ENCODE assay signal across 8 cellular contexts in genomic region chr16:88681084-88681680, GRCh38. TPM values are rescaled to one million over a fixed set of nuclear protein-coding genes. Genes with fewer than 3 reads are reported as not detected.
DNase-seq lines count a peak whose midpoint lies in the region; ATAC-seq, FAIRE-seq and TF ChIP-seq lines count a peak whose summit lies in the region.

No MANE protein-coding gene starts in this region.

- H3K9me1 ChIP-seq in endothelial cell of umbilical vein (replicated peaks; ENCODE audit: control insufficient read depth, extremely low read depth, insufficient read depth, low read length) = no peaks in the 10 kb centered on the region

- peak in 7 of 10 experiments; percentile 32 to 56 (median 43) for DNase-seq in CD4-positive, alpha-beta T cell
- DNase-seq in GM23338 (ENCODE audit: low spot score) (peak; percentile 76), UCSD-AML1 (lab: John Stamatoyannopoulos, UW; ENCODE audit: unreplicated experiment) (peak; percentile 39), endothelial cell of umbilical vein (ENCODE audit: low read depth, low spot score) (no peak), NCI-H1105 treated with DMSO at 0.1 percent for 48 hours (lab: John Stamatoyannopoulos, UW) (no peak)
- no peak for DNase-seq in stimulated activated naive B cell treated with anti-CD40 and anti-IgM and Interleukin-4, amounts not matched to agents 10 μg/mL and 1 μg/mL and 100 μg/mL, for 72 hours

- H2AFZ ChIP-seq in GM23338 (no peak overlapping the region), endothelial cell of umbilical vein (ENCODE audit: low read depth, low read length) (no peak overlapping the region)

- no peaks in the 10 kb centered on the region for H3K9me3 ChIP-seq in CD4-positive, alpha-beta T cell (ENCODE audit: control insufficient read depth, low read length)
- H3K9me3 ChIP-seq in endothelial cell of umbilical vein (replicated peaks; ENCODE audit: control insufficient read depth, insufficient read depth, low read length) = no peaks in the 10 kb centered on the region

- no peak for FAIRE-seq in endothelial cell of umbilical vein (lab: Jason Lieb, UNC)

- CTCF ChIA-PET in CD4-positive, alpha-beta T cell (lab: Charles Lee) = interaction anchor here (1.3 to 2.0 kb wide), 4 partner anchors 18 to 69 kb away, joined by 3 to 9 read pairs (median 4); partner anchors contain the start of gene MVD
- CTCF ChIA-PET in endothelial cell of umbilical vein (lab: Charles Lee) = no interaction called here

- H3K4me2 ChIP-seq in GM23338 = no peak overlapping the region
- H3K4me2 ChIP-seq in endothelial cell of umbilical vein (ENCODE audit: insufficient read depth, low read length) = no peak overlapping the region

- no peaks in the 10 kb centered on the region; the same call in 1 of the 2 replicates for H3K36me3 ChIP-seq in GM23338 (ENCODE audit: insufficient read depth)
- H3K36me3 ChIP-seq in endothelial cell of umbilical vein (ENCODE audit: control insufficient read depth in 2 of 2, extremely low read depth in 1 of 2, insufficient read depth in 2 of 2, low read length in 2 of 2) = no peaks in the 10 kb centered on the region

- intact Hi-C loops in CD4-positive, alpha-beta T cell (cut with DNase I, micrococcal nuclease) = loop anchor here (1.0 to 5.0 kb wide), 3 partner anchors 24 to 101 kb away; partner anchors contain the start of gene IL17C (in 1 of the 2)
- intact Hi-C loops in endothelial cell of umbilical vein (cut with micrococcal nuclease) = no loop called here

- H3K27ac ChIP-seq in CD4-positive, alpha-beta T cell (ENCODE audit: low read depth, low read length) = peak overlapping the region; percentile 57
- H3K27ac ChIP-seq in GM23338 (ENCODE audit: low read depth) (no peak overlapping the region), endothelial cell of umbilical vein (ENCODE audit: insufficient read depth, low read depth, low read length) (no peak overlapping the region)

- H3K4me1 ChIP-seq in GM23338 (ENCODE audit: insufficient read depth) (peaks cover 9% of the 10 kb centered on the region), endothelial cell of umbilical vein (ENCODE audit: control insufficient read depth, extremely low read depth, insufficient read depth, low read length) (peaks cover 3% of the 10 kb centered on the region)

- no peaks in the 10 kb centered on the region for H3K27me3 Mint-ChIP-seq in CD4-positive, alpha-beta T cell
- peaks cover 21% of the 10 kb centered on the region for H3K27me3 Mint-ChIP-seq in GM23338 (ENCODE audit: insufficient read depth, low read depth, poor library complexity)
- H3K27me3 Mint-ChIP-seq in stimulated activated naive B cell treated with anti-CD40 and anti-IgM and Interleukin-4, amounts not matched to agents 10 μg/mL and 1 μg/mL and 100 μg/mL, for 72 hours = no peaks in the 10 kb centered on the region

- H3K79me2 ChIP-seq in GM23338 (replicated peaks; ENCODE audit: insufficient read depth) = peaks cover 4% of the 10 kb centered on the region
- H3K79me2 ChIP-seq in endothelial cell of umbilical vein (ENCODE audit: control insufficient read depth, insufficient read depth, low read length) = no peaks in the 10 kb centered on the region

- H3K36me3 Mint-ChIP-seq in CD4-positive, alpha-beta T cell (ENCODE audit: low read depth) = peaks cover 33% of the 10 kb centered on the region
- peaks cover 3% of the 10 kb centered on the region; the same call in 2 of the 3 replicates for H3K36me3 Mint-ChIP-seq in GM23338 (ENCODE audit: low read depth)
- peaks cover 0 to 13% of the 10 kb centered on the region in 2 donors for H3K36me3 Mint-ChIP-seq in stimulated activated naive B cell treated with anti-CD40 and anti-IgM and Interleukin-4, amounts not matched to agents 10 μg/mL and 1 μg/mL and 100 μg/mL, for 72 hours

- H3K4me1 Mint-ChIP-seq in CD4-positive, alpha-beta T cell (ENCODE audit: low read depth) = peaks cover 40% of the 10 kb centered on the region
- peaks cover 7% of the 10 kb centered on the region for H3K4me1 Mint-ChIP-seq in GM23338
- peaks cover 23 to 52% of the 10 kb centered on the region in 2 donors for H3K4me1 Mint-ChIP-seq in stimulated activated naive B cell treated with anti-CD40 and anti-IgM and Interleukin-4, amounts not matched to agents 10 μg/mL and 1 μg/mL and 100 μg/mL, for 72 hours

- no peak for TF ChIP-seq POLR2A in endothelial cell of umbilical vein (IDR thresholded peaks at IDR 0.05; ENCODE audit: low read depth, low read length)

- H3K9me3 Mint-ChIP-seq in CD4-positive, alpha-beta T cell = no peaks in the 10 kb centered on the region
- H3K9me3 Mint-ChIP-seq in GM23338 = no peaks in the 10 kb centered on the region
- no peaks in the 10 kb centered on the region for H3K9me3 Mint-ChIP-seq in stimulated activated naive B cell treated with anti-CD40 and anti-IgM and Interleukin-4, amounts not matched to agents 10 μg/mL and 1 μg/mL and 100 μg/mL, for 72 hours

- dilution Hi-C loops in endothelial cell of umbilical vein (cut with MboI; ENCODE audit: extremely low pct_ligation_motif_present, low sequenced_read_pairs) = no loop called here

- H3F3A ChIP-seq in GM23338 (replicated peaks; ENCODE audit: low read depth) = no peaks in the 10 kb centered on the region; the same call in 1 of the 2 replicates

- peak overlapping the region; percentile 81 for H3K4me3 Mint-ChIP-seq in CD4-positive, alpha-beta T cell
- no peak overlapping the region for H3K4me3 Mint-ChIP-seq in GM23338
- H3K4me3 Mint-ChIP-seq in stimulated activated naive B cell treated with anti-CD40 and anti-IgM and Interleukin-4, amounts not matched to agents 10 μg/mL and 1 μg/mL and 100 μg/mL, for 72 hours = peak overlapping the region; percentile 62 to 80

- 0 out of 2 replicates have a peak, but pooled peaks cover 5% of the 10 kb centered on the region for H4K20me1 ChIP-seq in GM23338 (replicated peaks; ENCODE audit: insufficient read depth)
- H4K20me1 ChIP-seq in endothelial cell of umbilical vein (replicated peaks; ENCODE audit: control insufficient read depth, extremely low read depth, insufficient read depth, low read length) = no peaks in the 10 kb centered on the region

- H3K9ac ChIP-seq in endothelial cell of umbilical vein (replicated peaks; ENCODE audit: extremely low read depth, insufficient read depth, low read length) = no peak overlapping the region

- BruUV-seq in endothelial cell of umbilical vein (replicated peaks; lab: Mats Ljungman, UMichigan) = no TSS peak

- peak overlapping the region; percentile 95 for H3K27ac Mint-ChIP-seq in CD4-positive, alpha-beta T cell
- H3K27ac Mint-ChIP-seq in GM23338 = 0 out of 2 replicates have a peak overlapping the region, but pooled peaks have one; percentile 70
- H3K27ac Mint-ChIP-seq in stimulated activated naive B cell treated with anti-CD40 and anti-IgM and Interleukin-4, amounts not matched to agents 10 μg/mL and 1 μg/mL and 100 μg/mL, for 72 hours = peak overlapping the region; percentile 99

- POLR2A ChIA-PET in CD4-positive, alpha-beta T cell (lab: Charles Lee) = interaction anchor here (1.0 to 3.4 kb wide), 5 partner anchors 8 to 24 kb away, joined by 3 to 38 read pairs (median 5); partner anchors contain the start of gene MVD
- POLR2A ChIA-PET in endothelial cell of umbilical vein (lab: Charles Lee) = no interaction called here

- no peak overlapping the region for H3K4me3 ChIP-seq in GM23338
- no peak overlapping the region for H3K4me3 ChIP-seq in endothelial cell of umbilical vein (replicated peaks in 1 of 3; ENCODE audit: insufficient read depth in 1 of 3, low read depth in 1 of 3, low read length in 3 of 3)

- H3K27me3 ChIP-seq in CD4-positive, alpha-beta T cell (ENCODE audit: control insufficient read depth, insufficient read depth, low read length) = no peaks in the 10 kb centered on the region
- H3K27me3 ChIP-seq in GM23338 (ENCODE audit: insufficient read depth) = no peaks in the 10 kb centered on the region
- no peaks in the 10 kb centered on the region for H3K27me3 ChIP-seq in endothelial cell of umbilical vein (ENCODE audit: control insufficient read depth in 2 of 2, insufficient read depth in 2 of 2, low read length in 2 of 2)

- no peaks in the 10 kb centered on the region for H3K9me2 ChIP-seq in GM23338 (ENCODE audit: insufficient read depth)

- ATAC-seq in CD4-positive, alpha-beta T cell (ENCODE audit: poor library complexity) = peak; percentile 21
- ATAC-seq in GM23338 (peak; percentile 52), GM18868 (IDR thresholded peaks at IDR 0.05; ENCODE audit: unreplicated experiment) (no peak), GM19035 (IDR thresholded peaks at IDR 0.05; ENCODE audit: unreplicated experiment) (no peak)
- ATAC-seq in stimulated activated naive B cell treated with anti-CD40 and anti-IgM and Interleukin-4, amounts not matched to agents 10 μg/mL and 1 μg/mL and 100 μg/mL, for 72 hours (replicated peaks) = peak; percentile 25 to 40

- peak; percentile 47 for TF ChIP-seq CTCF in CD4-positive, alpha-beta T cell (IDR thresholded peaks at IDR 0.05)
- TF ChIP-seq CTCF in GM23338 (conservative IDR thresholded peaks at IDR 0.05; ENCODE audit: low read depth in 2 of 2) (peak; percentile 64 to 84), endothelial cell of umbilical vein (IDR thresholded peaks at IDR 0.05; ENCODE audit: extremely low read depth in 1 of 2, insufficient read depth in 1 of 2, low read depth in 1 of 2, low read length in 2 of 2) (peak; percentile 12 to 44)

RNA-seq across cellular contexts. Expression of gene SNAI3, which starts 5.1 kb away (rescaled TPM):
- 1 to 10 TPM; 3.0 to 3.5 TPM for total RNA-seq in CD4-positive, alpha-beta T cell
- 19.2 and 19.4 TPM in 2 replicates for total RNA-seq in GM23338 (2014; rRNA removed; shearing (Covaris generic))
- polyA plus RNA-seq in GM23338 (2016; fragmentation: Nextera tagmentation; extraction: Ambion mirVana) (10.0 and 10.3 TPM in 2 replicates), endothelial cell of umbilical vein (0.30 and 0.38 TPM in 2 replicates)
- 0.18 and 0.31 TPM in 2 replicates for total RNA-seq in endothelial cell of umbilical vein
- 0.21 TPM in 1 of 2 replicates, not detected in the other for polyA plus RNA-seq in endothelial cell of umbilical vein (2011; cell fraction: cytosol; rRNA removed)
- 0.20 TPM in 1 of 2 replicates, not detected in the other for polyA plus RNA-seq in endothelial cell of umbilical vein (2011; cell fraction: nucleus; rRNA removed)
- 0.09 and 0.19 TPM in 2 replicates for polyA plus RNA-seq in endothelial cell of umbilical vein (2012)
- polyA minus RNA-seq in endothelial cell of umbilical vein = not detected in 2 replicates
- polyA minus RNA-seq in endothelial cell of umbilical vein (2011; cell fraction: cytosol; rRNA and poly(A)+ RNA removed) = not detected
- polyA minus RNA-seq in endothelial cell of umbilical vein (2011; cell fraction: nucleus; rRNA and poly(A)+ RNA removed) = 0.24 TPM in 1 of 2 replicates, not detected in the other

RNA-seq across cellular contexts. Expression of gene MVD, which starts 18.3 kb away (rescaled TPM):
- total RNA-seq in CD4-positive, alpha-beta T cell = 10 to 100 TPM; 74.2 to 76.9 TPM
- total RNA-seq in GM23338 (2014; rRNA removed; shearing (Covaris generic)) = 144 and 149 TPM in 2 replicates
- 94.2 and 95.3 TPM in 2 replicates for polyA plus RNA-seq in GM23338 (2016; fragmentation: Nextera tagmentation; extraction: Ambion mirVana)
- 117 and 142 TPM in 2 replicates for total RNA-seq in endothelial cell of umbilical vein
- polyA plus RNA-seq in endothelial cell of umbilical vein = 60.3 and 64.4 TPM in 2 replicates
- 33.2 and 45.5 TPM in 2 replicates for polyA plus RNA-seq in endothelial cell of umbilical vein (2011; cell fraction: cytosol; rRNA removed)
- 93.3 and 135 TPM in 2 replicates for polyA plus RNA-seq in endothelial cell of umbilical vein (2011; cell fraction: nucleus; rRNA removed)
- 35.6 and 44.3 TPM in 2 replicates for polyA plus RNA-seq in endothelial cell of umbilical vein (2012)
- 23.2 and 27.7 TPM in 2 replicates for polyA minus RNA-seq in endothelial cell of umbilical vein
- 15.1 TPM for polyA minus RNA-seq in endothelial cell of umbilical vein (2011; cell fraction: cytosol; rRNA and poly(A)+ RNA removed)
- polyA minus RNA-seq in endothelial cell of umbilical vein (2011; cell fraction: nucleus; rRNA and poly(A)+ RNA removed) = 17.0 and 28.2 TPM in 2 replicates

RNA-seq across cellular contexts. Expression of gene RNF166, which starts 25.0 kb away (rescaled TPM):
- total RNA-seq in CD4-positive, alpha-beta T cell = 100 to 1,000 TPM; 334 to 355 TPM
- 39.6 and 43.4 TPM in 2 replicates for total RNA-seq in GM23338 (2014; rRNA removed; shearing (Covaris generic))
- polyA plus RNA-seq in GM23338 (2016; fragmentation: Nextera tagmentation; extraction: Ambion mirVana) (24.9 and 27.8 TPM in 2 replicates), endothelial cell of umbilical vein (27.6 and 34.0 TPM in 2 replicates)
- 38.8 and 41.8 TPM in 2 replicates for total RNA-seq in endothelial cell of umbilical vein
- polyA plus RNA-seq in endothelial cell of umbilical vein (2011; cell fraction: cytosol; rRNA removed) = 16.0 and 25.1 TPM in 2 replicates
- 44.2 and 52.7 TPM in 2 replicates for polyA plus RNA-seq in endothelial cell of umbilical vein (2011; cell fraction: nucleus; rRNA removed)
- 15.8 and 20.0 TPM in 2 replicates for polyA plus RNA-seq in endothelial cell of umbilical vein (2012)
- polyA minus RNA-seq in endothelial cell of umbilical vein = 15.2 and 15.4 TPM in 2 replicates
- polyA minus RNA-seq in endothelial cell of umbilical vein (2011; cell fraction: cytosol; rRNA and poly(A)+ RNA removed) = 17.2 TPM
- polyA minus RNA-seq in endothelial cell of umbilical vein (2011; cell fraction: nucleus; rRNA and poly(A)+ RNA removed) = 16.2 and 22.6 TPM in 2 replicates

RNA-seq across cellular contexts. Expression of gene CTU2, which starts 25.1 kb away (rescaled TPM):
- 10 to 100 TPM; 39.3 to 44.0 TPM for total RNA-seq in CD4-positive, alpha-beta T cell
- total RNA-seq in GM23338 (2014; rRNA removed; shearing (Covaris generic)) = 15.4 and 22.3 TPM in 2 replicates
- polyA plus RNA-seq in GM23338 (2016; fragmentation: Nextera tagmentation; extraction: Ambion mirVana) = 25.7 and 33.6 TPM in 2 replicates
- 33.7 and 37.5 TPM in 2 replicates for total RNA-seq in endothelial cell of umbilical vein
- 26.1 and 30.8 TPM in 2 replicates for polyA plus RNA-seq in endothelial cell of umbilical vein
- polyA plus RNA-seq in endothelial cell of umbilical vein (2011; cell fraction: cytosol; rRNA removed) = 14.6 and 19.2 TPM in 2 replicates
- 35.9 and 36.8 TPM in 2 replicates for polyA plus RNA-seq in endothelial cell of umbilical vein (2011; cell fraction: nucleus; rRNA removed)
- 19.1 and 27.5 TPM in 2 replicates for polyA plus RNA-seq in endothelial cell of umbilical vein (2012)
- 11.6 and 15.6 TPM in 2 replicates for polyA minus RNA-seq in endothelial cell of umbilical vein
- 27.9 TPM for polyA minus RNA-seq in endothelial cell of umbilical vein (2011; cell fraction: cytosol; rRNA and poly(A)+ RNA removed)
- polyA minus RNA-seq in endothelial cell of umbilical vein (2011; cell fraction: nucleus; rRNA and poly(A)+ RNA removed) = 10.3 and 15.4 TPM in 2 replicates

RNA-seq across cellular contexts. Expression of gene CYBA, which starts 30.3 kb away (rescaled TPM):
- total RNA-seq in CD4-positive, alpha-beta T cell = 100 to 1,000 TPM; 292 to 294 TPM
- total RNA-seq in GM23338 (2014; rRNA removed; shearing (Covaris generic)) = 228 and 275 TPM in 2 replicates
- polyA plus RNA-seq in GM23338 (2016; fragmentation: Nextera tagmentation; extraction: Ambion mirVana) (281 and 285 TPM in 2 replicates), endothelial cell of umbilical vein (77.3 and 100 TPM in 2 replicates)
- 37.0 and 45.8 TPM in 2 replicates for total RNA-seq in endothelial cell of umbilical vein
- 23.9 and 36.3 TPM in 2 replicates for polyA plus RNA-seq in endothelial cell of umbilical vein (2011; cell fraction: cytosol; rRNA removed)
- 36.0 and 38.6 TPM in 2 replicates for polyA plus RNA-seq in endothelial cell of umbilical vein (2011; cell fraction: nucleus; rRNA removed)
- 36.0 and 60.6 TPM in 2 replicates for polyA plus RNA-seq in endothelial cell of umbilical vein (2012)
- 24.4 and 25.9 TPM in 2 replicates for polyA minus RNA-seq in endothelial cell of umbilical vein
- 325 TPM for polyA minus RNA-seq in endothelial cell of umbilical vein (2011; cell fraction: cytosol; rRNA and poly(A)+ RNA removed)
- polyA minus RNA-seq in endothelial cell of umbilical vein (2011; cell fraction: nucleus; rRNA and poly(A)+ RNA removed) = 7.6 and 10.3 TPM in 2 replicates

Comparison
In these comparisons a context has a peak if more than half of its experiments do, and no peak if none do; other contexts are left out.
1. ATAC-seq: peak in CD4-positive, alpha-beta T cell (single experiment), GM23338 (single experiment) and stimulated activated naive B cell treated with anti-CD40 and anti-IgM and Interleukin-4, amounts not matched to agents 10 μg/mL and 1 μg/mL and 100 μg/mL, for 72 hours (2 of 2); none in GM18868 (single experiment) and GM19035 (single experiment).
2. DNase-seq: peak in CD4-positive, alpha-beta T cell (7 of 10), GM23338 (single experiment) and UCSD-AML1 (single experiment); none in endothelial cell of umbilical vein (single experiment), stimulated activated naive B cell treated with anti-CD40 and anti-IgM and Interleukin-4, amounts not matched to agents 10 μg/mL and 1 μg/mL and 100 μg/mL, for 72 hours (single experiment) and NCI-H1105 treated with DMSO at 0.1 percent for 48 hours (single experiment).
3. Peak in every context shown above with its lines, with median percentiles within 50 percentile points of each other: H3K27ac Mint-ChIP-seq and CTCF ChIP-seq.